1 cellular context compared by ENCODE assay signal in the genomic region with DNA sequence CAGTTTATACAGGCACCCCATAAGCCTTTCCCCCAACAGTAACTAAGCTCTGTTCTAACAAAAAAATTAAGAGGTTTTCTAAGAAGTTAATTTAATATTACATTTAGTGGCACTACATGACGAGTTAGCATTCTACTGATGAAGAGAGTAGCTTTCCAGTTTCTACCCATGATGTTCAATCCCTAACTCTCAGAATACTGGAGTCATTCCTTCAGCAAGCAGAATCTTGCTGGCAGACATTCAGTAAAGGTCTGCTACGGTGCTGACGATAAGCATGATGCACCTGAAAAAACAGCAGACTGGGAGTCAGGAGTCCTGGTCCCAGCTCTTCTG.
TF ChIP-seq lines count a peak whose summit lies in the region.

No MANE protein-coding gene starts in this region.

TF ChIP-seq in IMR-90, 13 proteins besides CTCF, POLR2A, EP300 and RAD21:
- TF ChIP-seq, protein P1, sequence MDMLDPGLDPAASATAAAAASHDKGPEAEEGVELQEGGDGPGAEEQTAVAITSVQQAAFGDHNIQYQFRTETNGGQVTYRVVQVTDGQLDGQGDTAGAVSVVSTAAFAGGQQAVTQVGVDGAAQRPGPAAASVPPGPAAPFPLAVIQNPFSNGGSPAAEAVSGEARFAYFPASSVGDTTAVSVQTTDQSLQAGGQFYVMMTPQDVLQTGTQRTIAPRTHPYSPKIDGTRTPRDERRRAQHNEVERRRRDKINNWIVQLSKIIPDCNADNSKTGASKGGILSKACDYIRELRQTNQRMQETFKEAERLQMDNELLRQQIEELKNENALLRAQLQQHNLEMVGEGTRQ (IDR thresholded peaks at IDR 0.05; ENCODE audit: low read depth, low read length), result no peak
- TF ChIP-seq RCOR1 (IDR thresholded peaks at IDR 0.05; ENCODE audit: insufficient replicate concordance, low read length) (no peak), NFE2L2 (IDR thresholded peaks at IDR 0.05; ENCODE audit: low read depth, low read length) (no peak), FOS (IDR thresholded peaks at IDR 0.05; ENCODE audit: low read depth, low read length) (no peak), MAZ (IDR thresholded peaks at IDR 0.05; ENCODE audit: borderline replicate concordance, low read depth, low read length) (no peak), CHD1 (IDR thresholded peaks at IDR 0.05; ENCODE audit: low read depth, low read length) (no peak), SMC3 (IDR thresholded peaks at IDR 0.05; ENCODE audit: low read depth, low read length) (no peak), MXI1 (IDR thresholded peaks at IDR 0.05; ENCODE audit: borderline replicate concordance, low read depth, low read length) (no peak), MAFK (IDR thresholded peaks at IDR 0.05; ENCODE audit: low read depth, low read length) (no peak), BHLHE40 (IDR thresholded peaks at IDR 0.05; ENCODE audit: low read depth, low read length) (no peak), ELK1 (IDR thresholded peaks at IDR 0.05; ENCODE audit: borderline replicate concordance, low read depth, low read length) (no peak), RFX5 (IDR thresholded peaks at IDR 0.05; ENCODE audit: low read depth, low read length) (no peak), CEBPB (IDR thresholded peaks at IDR 0.05; ENCODE audit: low read depth, low read length) (no peak)
